Comparison of ENCODE assay signal across 1 cellular context in genomic region chr13:109309625-109310363, GRCh38.
TF ChIP-seq lines count a peak whose summit lies in the region.

No MANE protein-coding gene starts in this region.

TF ChIP-seq in HepG2, 621 proteins besides CTCF, POLR2A, EP300 and RAD21 (continued from another document and continues in another):
- TF ChIP-seq ZNF75D (CRISPR knock-in tag; IDR thresholded peaks at IDR 0.05; ENCODE audit: borderline replicate concordance) (no peak), FOXP4 (CRISPR knock-in tag; IDR thresholded peaks at IDR 0.05) (peak; percentile 88), RORA (CRISPR knock-in tag; IDR thresholded peaks at IDR 0.05) (no peak), HNF1B (CRISPR knock-in tag; IDR thresholded peaks at IDR 0.05) (0 out of 2 replicates have a peak, but pooled peaks have one; percentile 48), NR2F6 (IDR thresholded peaks at IDR 0.05) (0 out of 2 replicates have a peak, but pooled peaks have one; percentile 24), NR2F6 (CRISPR knock-in tag; IDR thresholded peaks at IDR 0.05) (0 out of 2 replicates have a peak, but pooled peaks have one; percentile 4), KMT2A (CRISPR knock-in tag; IDR thresholded peaks at IDR 0.05) (no peak), HNRNPH1 (optimal IDR thresholded peaks at IDR 0.05; ENCODE audit: low read depth, low read length) (no peak), YEATS4 (CRISPR knock-in tag; IDR thresholded peaks at IDR 0.05; ENCODE audit: borderline replicate concordance) (no peak), ISL2 (CRISPR knock-in tag; IDR thresholded peaks at IDR 0.05) (peak; percentile 64; the same call in 1 of the 2 replicates), MYPOP (CRISPR knock-in tag; IDR thresholded peaks at IDR 0.05) (peak; percentile 77), ZBTB20 (CRISPR knock-in tag; IDR thresholded peaks at IDR 0.05; ENCODE audit: borderline replicate concordance, low read depth) (peak; percentile 37; the same call in 1 of the 2 replicates), WIZ (CRISPR knock-in tag; IDR thresholded peaks at IDR 0.05) (0 out of 2 replicates have a peak, but pooled peaks have one; percentile 46), ZNF136 (CRISPR knock-in tag; IDR thresholded peaks at IDR 0.05; ENCODE audit: low read depth) (no peak), ZNF496 (CRISPR knock-in tag; IDR thresholded peaks at IDR 0.05; ENCODE audit: insufficient replicate concordance) (no peak), ZNF317 (CRISPR knock-in tag; IDR thresholded peaks at IDR 0.05) (peak; percentile 95), TARDBP (CRISPR knock-in tag; IDR thresholded peaks at IDR 0.05) (peak; percentile 75; the same call in 1 of the 2 replicates), ARNT (IDR thresholded peaks at IDR 0.05) (no peak), ZHX2 (IDR thresholded peaks at IDR 0.05; ENCODE audit: low read depth) (no peak), ZHX2 (CRISPR knock-in tag; IDR thresholded peaks at IDR 0.05; ENCODE audit: borderline replicate concordance) (no peak), ZNF224 (CRISPR knock-in tag; IDR thresholded peaks at IDR 0.05) (0 out of 2 replicates have a peak, but pooled peaks have one; percentile 32), POGZ (CRISPR knock-in tag; IDR thresholded peaks at IDR 0.05) (peak; percentile 45; the same call in 1 of the 2 replicates), SMAD3 (CRISPR knock-in tag; IDR thresholded peaks at IDR 0.05) (no peak), ZNF605 (CRISPR knock-in tag; IDR thresholded peaks at IDR 0.05) (no peak; the same call in 1 of the 2 replicates), ZNF7 (CRISPR knock-in tag; IDR thresholded peaks at IDR 0.05) (no peak), HNF4G (IDR thresholded peaks at IDR 0.05; ENCODE audit: borderline replicate concordance, low read depth, low read length) (no peak), HNF4G (CRISPR knock-in tag; IDR thresholded peaks at IDR 0.05; ENCODE audit: borderline replicate concordance, low read depth) (no peak), ZNF383 (CRISPR knock-in tag; IDR thresholded peaks at IDR 0.05; ENCODE audit: borderline replicate concordance) (no peak), ZBTB21 (CRISPR knock-in tag; IDR thresholded peaks at IDR 0.05) (peak; percentile 90), ZNF331 (CRISPR knock-in tag; IDR thresholded peaks at IDR 0.05) (no peak), ATF3 (CRISPR knock-in tag; IDR thresholded peaks at IDR 0.05) (peak; percentile 51; the same call in 1 of the 2 replicates), HDAC1 (CRISPR knock-in tag; IDR thresholded peaks at IDR 0.05) (peak; percentile 57), TBL1XR1 (IDR thresholded peaks at IDR 0.05; ENCODE audit: borderline replicate concordance, low read length, partially characterized antibody) (no peak), MXI1 (IDR thresholded peaks at IDR 0.05; ENCODE audit: borderline replicate concordance, low read depth, low read length) (0 out of 3 replicates have a peak, but pooled peaks have one; percentile 16), RARA (CRISPR knock-in tag; IDR thresholded peaks at IDR 0.05) (peak; percentile 49; the same call in 1 of the 2 replicates), ONECUT2 (CRISPR knock-in tag; IDR thresholded peaks at IDR 0.05) (peak; percentile 67; the same call in 1 of the 2 replicates), NFYB (CRISPR knock-in tag; IDR thresholded peaks at IDR 0.05) (no peak), FOXK1 (CRISPR knock-in tag; IDR thresholded peaks at IDR 0.05; ENCODE audit: borderline replicate concordance, low read depth) (peak; percentile 62; the same call in 1 of the 2 replicates), CCDC6 (CRISPR knock-in tag; IDR thresholded peaks at IDR 0.05) (no peak)
- TF ChIP-seq, protein P1, sequence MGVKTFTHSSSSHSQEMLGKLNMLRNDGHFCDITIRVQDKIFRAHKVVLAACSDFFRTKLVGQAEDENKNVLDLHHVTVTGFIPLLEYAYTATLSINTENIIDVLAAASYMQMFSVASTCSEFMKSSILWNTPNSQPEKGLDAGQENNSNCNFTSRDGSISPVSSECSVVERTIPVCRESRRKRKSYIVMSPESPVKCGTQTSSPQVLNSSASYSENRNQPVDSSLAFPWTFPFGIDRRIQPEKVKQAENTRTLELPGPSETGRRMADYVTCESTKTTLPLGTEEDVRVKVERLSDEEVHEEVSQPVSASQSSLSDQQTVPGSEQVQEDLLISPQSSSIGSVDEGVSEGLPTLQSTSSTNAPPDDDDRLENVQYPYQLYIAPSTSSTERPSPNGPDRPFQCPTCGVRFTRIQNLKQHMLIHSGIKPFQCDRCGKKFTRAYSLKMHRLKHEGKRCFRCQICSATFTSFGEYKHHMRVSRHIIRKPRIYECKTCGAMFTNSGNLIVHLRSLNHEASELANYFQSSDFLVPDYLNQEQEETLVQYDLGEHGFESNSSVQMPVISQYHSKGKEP (CRISPR knock-in tag; IDR thresholded peaks at IDR 0.05), result no peak
- TF ChIP-seq, protein P2, sequence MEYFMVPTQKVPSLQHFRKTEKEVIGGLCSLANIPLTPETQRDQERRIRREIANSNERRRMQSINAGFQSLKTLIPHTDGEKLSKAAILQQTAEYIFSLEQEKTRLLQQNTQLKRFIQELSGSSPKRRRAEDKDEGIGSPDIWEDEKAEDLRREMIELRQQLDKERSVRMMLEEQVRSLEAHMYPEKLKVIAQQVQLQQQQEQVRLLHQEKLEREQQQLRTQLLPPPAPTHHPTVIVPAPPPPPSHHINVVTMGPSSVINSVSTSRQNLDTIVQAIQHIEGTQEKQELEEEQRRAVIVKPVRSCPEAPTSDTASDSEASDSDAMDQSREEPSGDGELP (IDR thresholded peaks at IDR 0.05; ENCODE audit: borderline replicate concordance, low read depth), result peak; percentile 42; the same call in 1 of the 2 replicates
- TF ChIP-seq, protein P3, sequence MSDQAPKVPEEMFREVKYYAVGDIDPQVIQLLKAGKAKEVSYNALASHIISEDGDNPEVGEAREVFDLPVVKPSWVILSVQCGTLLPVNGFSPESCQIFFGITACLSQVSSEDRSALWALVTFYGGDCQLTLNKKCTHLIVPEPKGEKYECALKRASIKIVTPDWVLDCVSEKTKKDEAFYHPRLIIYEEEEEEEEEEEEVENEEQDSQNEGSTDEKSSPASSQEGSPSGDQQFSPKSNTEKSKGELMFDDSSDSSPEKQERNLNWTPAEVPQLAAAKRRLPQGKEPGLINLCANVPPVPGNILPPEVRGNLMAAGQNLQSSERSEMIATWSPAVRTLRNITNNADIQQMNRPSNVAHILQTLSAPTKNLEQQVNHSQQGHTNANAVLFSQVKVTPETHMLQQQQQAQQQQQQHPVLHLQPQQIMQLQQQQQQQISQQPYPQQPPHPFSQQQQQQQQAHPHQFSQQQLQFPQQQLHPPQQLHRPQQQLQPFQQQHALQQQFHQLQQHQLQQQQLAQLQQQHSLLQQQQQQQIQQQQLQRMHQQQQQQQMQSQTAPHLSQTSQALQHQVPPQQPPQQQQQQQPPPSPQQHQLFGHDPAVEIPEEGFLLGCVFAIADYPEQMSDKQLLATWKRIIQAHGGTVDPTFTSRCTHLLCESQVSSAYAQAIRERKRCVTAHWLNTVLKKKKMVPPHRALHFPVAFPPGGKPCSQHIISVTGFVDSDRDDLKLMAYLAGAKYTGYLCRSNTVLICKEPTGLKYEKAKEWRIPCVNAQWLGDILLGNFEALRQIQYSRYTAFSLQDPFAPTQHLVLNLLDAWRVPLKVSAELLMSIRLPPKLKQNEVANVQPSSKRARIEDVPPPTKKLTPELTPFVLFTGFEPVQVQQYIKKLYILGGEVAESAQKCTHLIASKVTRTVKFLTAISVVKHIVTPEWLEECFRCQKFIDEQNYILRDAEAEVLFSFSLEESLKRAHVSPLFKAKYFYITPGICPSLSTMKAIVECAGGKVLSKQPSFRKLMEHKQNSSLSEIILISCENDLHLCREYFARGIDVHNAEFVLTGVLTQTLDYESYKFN (CRISPR knock-in tag; conservative IDR thresholded peaks at IDR 0.05), result peak; percentile 89
- TF ChIP-seq, protein P4, sequence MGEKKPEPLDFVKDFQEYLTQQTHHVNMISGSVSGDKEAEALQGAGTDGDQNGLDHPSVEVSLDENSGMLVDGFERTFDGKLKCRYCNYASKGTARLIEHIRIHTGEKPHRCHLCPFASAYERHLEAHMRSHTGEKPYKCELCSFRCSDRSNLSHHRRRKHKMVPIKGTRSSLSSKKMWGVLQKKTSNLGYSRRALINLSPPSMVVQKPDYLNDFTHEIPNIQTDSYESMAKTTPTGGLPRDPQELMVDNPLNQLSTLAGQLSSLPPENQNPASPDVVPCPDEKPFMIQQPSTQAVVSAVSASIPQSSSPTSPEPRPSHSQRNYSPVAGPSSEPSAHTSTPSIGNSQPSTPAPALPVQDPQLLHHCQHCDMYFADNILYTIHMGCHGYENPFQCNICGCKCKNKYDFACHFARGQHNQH (CRISPR knock-in tag; IDR thresholded peaks at IDR 0.05), result peak; percentile 47; the same call in 1 of the 2 replicates
- TF ChIP-seq, protein P5, sequence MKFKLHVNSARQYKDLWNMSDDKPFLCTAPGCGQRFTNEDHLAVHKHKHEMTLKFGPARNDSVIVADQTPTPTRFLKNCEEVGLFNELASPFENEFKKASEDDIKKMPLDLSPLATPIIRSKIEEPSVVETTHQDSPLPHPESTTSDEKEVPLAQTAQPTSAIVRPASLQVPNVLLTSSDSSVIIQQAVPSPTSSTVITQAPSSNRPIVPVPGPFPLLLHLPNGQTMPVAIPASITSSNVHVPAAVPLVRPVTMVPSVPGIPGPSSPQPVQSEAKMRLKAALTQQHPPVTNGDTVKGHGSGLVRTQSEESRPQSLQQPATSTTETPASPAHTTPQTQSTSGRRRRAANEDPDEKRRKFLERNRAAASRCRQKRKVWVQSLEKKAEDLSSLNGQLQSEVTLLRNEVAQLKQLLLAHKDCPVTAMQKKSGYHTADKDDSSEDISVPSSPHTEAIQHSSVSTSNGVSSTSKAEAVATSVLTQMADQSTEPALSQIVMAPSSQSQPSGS (CRISPR knock-in tag; IDR thresholded peaks at IDR 0.05), result peak; percentile 99
